In the genomic region with DNA sequence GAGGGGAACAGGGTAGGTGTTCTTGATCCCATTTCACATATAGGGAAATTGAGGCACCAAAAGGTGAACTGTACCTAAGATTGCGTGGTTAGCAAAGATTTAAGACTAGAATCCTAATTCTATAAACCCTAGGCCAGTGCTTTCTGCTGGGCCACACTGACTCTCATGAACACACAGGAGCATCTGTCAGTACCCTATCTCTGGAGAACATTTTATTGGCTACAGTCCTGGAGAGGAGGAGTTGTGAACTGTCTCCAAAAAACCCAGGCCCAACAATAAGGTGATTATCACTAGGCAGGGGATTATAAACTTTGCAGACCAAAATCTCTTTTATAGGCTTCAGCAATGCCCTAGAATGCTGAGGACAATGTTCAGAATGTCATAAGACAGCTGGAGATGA, we compare ENCODE assay signal across 22 cellular contexts. TPM values are rescaled to one million over a fixed set of nuclear protein-coding genes. Genes with fewer than 3 reads are reported as not detected.
"Had no signal": no experiment of that assay in that cellular context is flagged by ENCODE, and none has a peak within 500 bp of the region (broad histone marks: within the 10 kb centered on the region; RNA-seq: fewer than 3 reads in every experiment).

No MANE protein-coding gene starts in this region.

- H3K27me3 ChIP-seq: left lung, neutrophil, pancreas, vagina had no signal

- H3K36me3 ChIP-seq: left lung, neutrophil, pancreas, spleen, thoracic aorta, vagina had no signal

- ATAC-seq: activated CD4-positive, alpha-beta T cell treated with anti-CD3 and anti-CD28 coated beads for 36 hours; activated T-cell treated with anti-CD3 and anti-CD28 coated beads, Interleukin-2, amount 50 U/mL, for 4 hours; left lung; pancreas had no signal

- H3K4me3 ChIP-seq: left lung, pancreas, spleen, thoracic aorta, vagina had no signal

- H3K9me3 ChIP-seq: left lung, neutrophil, pancreas, spleen, thoracic aorta, vagina had no signal

- H3K27ac ChIP-seq: left lung, neutrophil, pancreas, spleen, thoracic aorta, vagina had no signal

- H3K4me1 ChIP-seq: pancreas, spleen, vagina had no signal

- DNase-seq: activated B cell treated with CpG ODN at 0.5 μM for 24 hours; activated CD4-positive, alpha-beta T cell treated with anti-CD3 and anti-CD28 coated beads for 36 hours; activated CD4-positive, alpha-beta T cell treated with anti-CD3 and anti-CD28 coated beads, Interleukin-2, amount 50 U/mL, for 4 hours; activated CD8-positive, alpha-beta memory T cell treated with anti-CD3 and anti-CD28 coated beads, Interleukin-2, amount 50 U/mL, for 48 hours; activated naive CD4-positive, alpha-beta T cell treated with anti-CD3 and anti-CD28 coated beads for 36 hours; activated naive CD8-positive, alpha-beta T cell treated with anti-CD3 and anti-CD28 coated beads, Interleukin-2, amount 10 ng/mL, durations not matched to agents 7 days and 5 days; activated T-cell treated with anti-CD3 and anti-CD28 coated beads, Interleukin-2, amount 50 U/mL, for 4 hours; amygdala; effector CD4-positive, alpha-beta T cell; erythroblast; foreskin fibroblast; immature natural killer cell; left lung; mammary epithelial cell; pancreas; spleen; stimulated activated CD4-positive, alpha-beta T cell treated with anti-CD3 and anti-CD28 coated beads, Interleukin-4, amount 100 ng/mL, for 1 hour; stimulated activated naive CD4-positive, alpha-beta T cell; T1000 had no signal

RNA-seq across cellular contexts. Expression of a gene that starts 24.1 kb away (rescaled TPM):
- total RNA-seq: activated naive CD4-positive, alpha-beta T cell treated with anti-CD3 and anti-CD28 coated beads for 36 hours had no signal
